ENCODE assay signal across 1 cellular context in genomic region chr3:188058569-188059184, GRCh38.
TF ChIP-seq lines count a peak whose summit lies in the region.

No MANE protein-coding gene starts in this region.

TF ChIP-seq in HepG2, 621 proteins besides CTCF, POLR2A, EP300 and RAD21 (continued from another document):
- TF ChIP-seq CEBPZ (IDR thresholded peaks at IDR 0.05; ENCODE audit: low read length) (no peak), ARID5B (CRISPR knock-in tag; IDR thresholded peaks at IDR 0.05) (0 out of 2 replicates have a peak, but pooled peaks have one; percentile 8), GMEB1 (CRISPR knock-in tag; IDR thresholded peaks at IDR 0.05; ENCODE audit: borderline replicate concordance) (no peak), FOXA3 (CRISPR knock-in tag; IDR thresholded peaks at IDR 0.05) (0 out of 2 replicates have a peak, but pooled peaks have one; percentile 21), ZNF232 (CRISPR knock-in tag; IDR thresholded peaks at IDR 0.05; ENCODE audit: borderline replicate concordance) (peak; percentile 23; the same call in 1 of the 2 replicates)
